ENCODE assay signal across 1 cellular context in the genomic region with DNA sequence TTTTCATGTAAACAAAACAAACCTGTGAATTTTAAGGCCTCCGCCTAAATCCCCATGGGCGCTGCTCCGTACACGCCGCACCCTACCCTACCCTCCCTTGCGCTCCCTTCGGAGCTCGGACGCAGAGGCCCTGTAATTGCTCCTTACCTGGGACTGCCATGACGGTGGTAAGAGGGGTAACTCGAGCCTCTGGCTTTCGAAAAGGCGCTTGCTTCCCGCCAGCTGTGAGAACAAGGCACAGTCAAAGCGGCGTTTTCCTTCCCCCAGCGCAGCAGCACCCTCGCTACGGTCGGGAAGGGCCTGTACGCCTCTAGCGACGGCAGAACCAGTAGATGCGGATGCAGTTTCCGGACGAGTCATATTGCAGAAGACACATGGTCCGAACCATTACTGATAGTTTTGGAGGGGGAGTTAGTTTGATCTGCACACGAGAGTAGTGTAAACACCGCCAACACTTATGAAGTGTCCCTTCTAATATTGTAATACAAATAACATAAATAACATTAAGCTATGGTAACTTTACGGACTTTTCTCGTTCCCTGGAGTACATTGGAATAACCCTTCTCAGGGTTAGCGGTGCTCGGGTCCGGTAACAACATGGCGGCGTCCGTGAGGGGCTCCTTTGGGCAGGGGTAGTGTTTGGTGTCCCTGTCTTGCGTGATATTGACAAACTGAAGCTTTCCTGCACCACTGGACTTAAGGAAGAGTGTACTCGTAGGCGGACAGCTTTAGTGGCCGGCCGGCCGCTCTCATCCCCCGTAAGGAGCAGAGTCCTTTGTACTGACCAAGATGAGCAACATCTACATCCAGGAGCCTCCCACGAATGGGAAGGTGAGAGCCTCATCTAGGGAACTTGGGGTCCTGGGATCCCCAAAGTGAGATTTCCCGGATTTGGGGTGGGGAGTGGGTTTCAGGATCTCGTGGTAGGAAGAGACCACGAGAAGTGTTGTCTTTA.
TF ChIP-seq lines count a peak whose summit lies in the region.

Gene CWC27 (plus strand): TSS at position 573 of the 955 bp plus-strand sequence. CDS start 217 bp downstream, at position 790.
Gene SREK1IP1 (minus strand): TSS at position 334 of the 955 bp plus-strand sequence. CDS start 174 bp downstream, at position 160.

TF ChIP-seq in GM12878, 131 proteins besides CTCF, POLR2A, EP300 and RAD21 (continued from another document):
- TF ChIP-seq E4F1 (IDR thresholded peaks at IDR 0.05; ENCODE audit: borderline replicate concordance, partially characterized antibody) (peak; percentile 90), BHLHE40 (IDR thresholded peaks at IDR 0.05; ENCODE audit: borderline replicate concordance in 1 of 2, low read depth in 2 of 2, low read length in 1 of 2) (peak; percentile 95 to 97), ASH2L (IDR thresholded peaks at IDR 0.05; ENCODE audit: borderline replicate concordance, low read depth) (peak; percentile 91), RUNX3 (IDR thresholded peaks at IDR 0.05; ENCODE audit: low read length) (peak; percentile 41), LARP7 (IDR thresholded peaks at IDR 0.05) (no peak), NFYA (IDR thresholded peaks at IDR 0.05; ENCODE audit: borderline replicate concordance, low read depth, low read length) (no peak), JUNB (IDR thresholded peaks at IDR 0.05) (peak; percentile 23; the same call in 1 of the 2 replicates), EGR1 (IDR thresholded peaks at IDR 0.05; ENCODE audit: borderline replicate concordance in 1 of 2, low read depth in 2 of 2, low read length in 2 of 2) (peak in 1 of 2 experiments; percentile 80; a peak in 2 of 3 replicates), MAX (IDR thresholded peaks at IDR 0.05; ENCODE audit: low read depth, low read length) (no peak), NR2F1 (conservative IDR thresholded peaks at IDR 0.05) (no peak), NBN (IDR thresholded peaks at IDR 0.05) (peak; percentile 98), IRF4 (IDR thresholded peaks at IDR 0.05; ENCODE audit: low read depth, low read length) (peak; percentile 66), SMAD5 (IDR thresholded peaks at IDR 0.05; ENCODE audit: low read depth) (0 out of 2 replicates have a peak, but pooled peaks have one; percentile 4), NR2C1 (IDR thresholded peaks at IDR 0.05) (peak; percentile 58), KDM1A (IDR thresholded peaks at IDR 0.05; ENCODE audit: borderline replicate concordance) (no peak), BCLAF1 (IDR thresholded peaks at IDR 0.05) (peak; percentile 92), SP1 (IDR thresholded peaks at IDR 0.05; ENCODE audit: low read depth, low read length) (peak; percentile 82), MTA3 (IDR thresholded peaks at IDR 0.05; ENCODE audit: borderline replicate concordance, low read length) (no peak), MEF2A (IDR thresholded peaks at IDR 0.05; ENCODE audit: insufficient read depth, low read depth, low read length) (0 out of 2 replicates have a peak, but pooled peaks have one; percentile 54), NR2C2 (IDR thresholded peaks at IDR 0.05; ENCODE audit: borderline replicate concordance, control insufficient read depth, insufficient read length, low read depth) (no peak), SIN3A (IDR thresholded peaks at IDR 0.05; ENCODE audit: low read depth, low read length) (peak; percentile 84), MXI1 (IDR thresholded peaks at IDR 0.05; ENCODE audit: low read depth, low read length) (peak; percentile 76), CHD4 (IDR thresholded peaks at IDR 0.05) (no peak), FOXM1 (IDR thresholded peaks at IDR 0.05; ENCODE audit: low read depth, low read length) (0 out of 2 replicates have a peak, but pooled peaks have one; percentile 47), CBFB (IDR thresholded peaks at IDR 0.05; ENCODE audit: low read depth) (no peak; the same call in 1 of the 2 replicates), ZSCAN29 (IDR thresholded peaks at IDR 0.05) (peak; percentile 83; the same call in 1 of the 2 replicates), ETV6 (conservative IDR thresholded peaks at IDR 0.05 in 1 of 2, IDR thresholded peaks at IDR 0.05 in 1 of 2; ENCODE audit: borderline replicate concordance in 1 of 2, low read depth in 1 of 2) (no peak), RAD51 (IDR thresholded peaks at IDR 0.05) (no peak; the same call in 1 of the 2 replicates), NFIC (IDR thresholded peaks at IDR 0.05; ENCODE audit: low read depth, low read length) (peak; percentile 82), TAF1 (IDR thresholded peaks at IDR 0.05; ENCODE audit: borderline replicate concordance, low read depth, low read length) (peak; percentile 79)
- TF ChIP-seq, protein P1, sequence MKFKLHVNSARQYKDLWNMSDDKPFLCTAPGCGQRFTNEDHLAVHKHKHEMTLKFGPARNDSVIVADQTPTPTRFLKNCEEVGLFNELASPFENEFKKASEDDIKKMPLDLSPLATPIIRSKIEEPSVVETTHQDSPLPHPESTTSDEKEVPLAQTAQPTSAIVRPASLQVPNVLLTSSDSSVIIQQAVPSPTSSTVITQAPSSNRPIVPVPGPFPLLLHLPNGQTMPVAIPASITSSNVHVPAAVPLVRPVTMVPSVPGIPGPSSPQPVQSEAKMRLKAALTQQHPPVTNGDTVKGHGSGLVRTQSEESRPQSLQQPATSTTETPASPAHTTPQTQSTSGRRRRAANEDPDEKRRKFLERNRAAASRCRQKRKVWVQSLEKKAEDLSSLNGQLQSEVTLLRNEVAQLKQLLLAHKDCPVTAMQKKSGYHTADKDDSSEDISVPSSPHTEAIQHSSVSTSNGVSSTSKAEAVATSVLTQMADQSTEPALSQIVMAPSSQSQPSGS (IDR thresholded peaks at IDR 0.05; ENCODE audit: low read length), result no peak
- TF ChIP-seq, protein P2, sequence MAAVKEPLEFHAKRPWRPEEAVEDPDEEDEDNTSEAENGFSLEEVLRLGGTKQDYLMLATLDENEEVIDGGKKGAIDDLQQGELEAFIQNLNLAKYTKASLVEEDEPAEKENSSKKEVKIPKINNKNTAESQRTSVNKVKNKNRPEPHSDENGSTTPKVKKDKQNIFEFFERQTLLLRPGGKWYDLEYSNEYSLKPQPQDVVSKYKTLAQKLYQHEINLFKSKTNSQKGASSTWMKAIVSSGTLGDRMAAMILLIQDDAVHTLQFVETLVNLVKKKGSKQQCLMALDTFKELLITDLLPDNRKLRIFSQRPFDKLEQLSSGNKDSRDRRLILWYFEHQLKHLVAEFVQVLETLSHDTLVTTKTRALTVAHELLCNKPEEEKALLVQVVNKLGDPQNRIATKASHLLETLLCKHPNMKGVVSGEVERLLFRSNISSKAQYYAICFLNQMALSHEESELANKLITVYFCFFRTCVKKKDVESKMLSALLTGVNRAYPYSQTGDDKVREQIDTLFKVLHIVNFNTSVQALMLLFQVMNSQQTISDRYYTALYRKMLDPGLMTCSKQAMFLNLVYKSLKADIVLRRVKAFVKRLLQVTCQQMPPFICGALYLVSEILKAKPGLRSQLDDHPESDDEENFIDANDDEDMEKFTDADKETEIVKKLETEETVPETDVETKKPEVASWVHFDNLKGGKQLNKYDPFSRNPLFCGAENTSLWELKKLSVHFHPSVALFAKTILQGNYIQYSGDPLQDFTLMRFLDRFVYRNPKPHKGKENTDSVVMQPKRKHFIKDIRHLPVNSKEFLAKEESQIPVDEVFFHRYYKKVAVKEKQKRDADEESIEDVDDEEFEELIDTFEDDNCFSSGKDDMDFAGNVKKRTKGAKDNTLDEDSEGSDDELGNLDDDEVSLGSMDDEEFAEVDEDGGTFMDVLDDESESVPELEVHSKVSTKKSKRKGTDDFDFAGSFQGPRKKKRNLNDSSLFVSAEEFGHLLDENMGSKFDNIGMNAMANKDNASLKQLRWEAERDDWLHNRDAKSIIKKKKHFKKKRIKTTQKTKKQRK (IDR thresholded peaks at IDR 0.05; ENCODE audit: low read depth, low read length), result no peak
TF ChIP-seq in GM12878: peak in this region for 63.
